Comparison of ENCODE assay signal across 19 cellular contexts in the genomic region with DNA sequence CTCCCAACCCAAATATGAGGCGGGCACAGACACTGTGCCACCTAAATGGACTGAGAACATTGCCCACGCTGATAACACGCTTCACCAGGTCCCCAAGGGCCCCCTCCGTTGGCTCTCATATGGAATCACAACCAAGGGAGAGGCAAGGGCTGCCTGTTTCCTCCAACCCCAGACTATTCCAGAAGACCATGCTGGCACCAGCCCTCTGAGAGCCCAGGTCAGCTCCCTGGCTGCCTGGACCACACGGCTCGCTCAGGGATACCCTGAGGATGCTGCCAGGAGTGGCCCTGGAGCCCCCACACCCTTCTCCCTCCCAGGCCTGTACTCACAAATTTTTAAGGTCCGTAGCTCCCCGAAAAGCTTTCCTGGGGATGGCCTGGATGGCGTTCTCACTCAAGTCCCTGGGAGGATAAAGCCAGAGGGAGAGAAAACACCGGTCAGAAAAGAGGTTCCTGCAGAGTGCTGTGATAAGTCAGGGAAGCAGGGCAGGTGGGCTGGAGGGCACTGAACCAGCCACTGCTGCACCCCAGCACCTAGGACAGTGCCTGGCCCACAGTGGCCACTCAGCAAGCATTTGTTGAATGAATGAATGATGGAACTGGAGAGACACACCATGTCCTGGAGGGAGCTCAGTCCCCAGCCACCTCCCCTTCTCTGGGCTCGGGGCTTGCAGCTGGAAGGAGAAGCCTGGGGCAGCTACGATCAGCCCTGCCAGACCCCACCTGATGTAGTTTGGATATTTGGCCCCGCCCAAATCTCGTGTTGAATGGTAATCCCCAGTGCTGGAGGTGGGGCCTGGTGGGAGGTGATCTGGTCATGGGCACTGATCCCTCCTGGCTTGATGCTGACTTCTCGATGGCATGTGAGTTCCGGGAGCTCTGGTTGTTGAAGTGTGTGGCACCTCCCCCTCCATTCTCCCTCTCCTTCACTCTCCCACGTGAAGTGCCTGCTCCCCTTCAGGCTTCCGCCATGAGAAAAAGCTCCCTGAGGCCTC.
"Had no signal": no experiment of that assay in that cellular context is flagged by ENCODE, and none has a peak within 500 bp of the region (broad histone marks: within the 10 kb centered on the region; RNA-seq: fewer than 3 reads in every experiment).

No MANE protein-coding gene starts in this region.

- H3K4me1 ChIP-seq: left ventricle myocardium inferior, tibial artery, uterus had no signal

- ATAC-seq: activated T-cell treated with anti-CD3 and anti-CD28 coated beads, Interleukin-2, amount 50 U/mL, for 4 hours; esophagus mucosa; mucosa of descending colon; naive thymus-derived CD4-positive, alpha-beta T cell; stimulated activated naive B cell treated with anti-CD40 and anti-IgM and Interleukin-4, amounts not matched to agents 10 μg/mL and 1 μg/mL and 100 μg/mL, for 72 hours had no signal

- DNase-seq: activated CD4-positive, alpha-beta T cell treated with anti-CD3 and anti-CD28 coated beads, Interleukin-2, amount 50 U/mL, for 48 hours; activated CD4-positive, CD25-positive, alpha-beta regulatory T cell treated with anti-CD3 and anti-CD28 coated beads, Interleukin-2, amount 50 U/mL, for 72 hours; activated effector memory CD4-positive, alpha-beta T cell treated with Interleukin-2 at 50 U/mL for 16 hours; activated naive CD4-positive, alpha-beta T cell treated with anti-CD3 and anti-CD28 coated beads, Interleukin-2, amount 50 U/mL, for 16 hours; activated T-cell treated with anti-CD3 and anti-CD28 coated beads, Interleukin-2, amount 50 U/mL, for 4 hours; left ventricle myocardium inferior; mucosa of descending colon; naive thymus-derived CD4-positive, alpha-beta T cell; stimulated activated CD4-positive, alpha-beta T cell treated with anti-CD3 and anti-CD28 coated beads, Interleukin-15, amount 100 ng/mL, for 24 hours; stimulated activated CD4-positive, alpha-beta T cell treated with anti-CD3 and anti-CD28 coated beads, Interleukin-4, amount 100 ng/mL, for 1 hour; stimulated activated naive B cell treated with anti-CD40 and anti-IgM and Interleukin-4, amounts not matched to agents 10 μg/mL and 1 μg/mL and 100 μg/mL, for 72 hours; T1000; tibial artery; uterus had no signal

- H2AFZ ChIP-seq: hepatocyte had no signal

- H3K79me2 ChIP-seq: hepatocyte had no signal

- H3K4me2 ChIP-seq: hepatocyte had no signal

- FAIRE-seq: astrocyte, keratinocyte had no signal

- H3K36me3 ChIP-seq: left ventricle myocardium inferior, neutrophil, tibial artery, uterus had no signal

- H3K4me3 ChIP-seq: hepatocyte, left ventricle myocardium inferior, mucosa of descending colon, tibial artery, uterus had no signal

- H3K9me3 ChIP-seq: mucosa of descending colon, neutrophil, uterus had no signal

- H3K27me3 ChIP-seq: hepatocyte, neutrophil, uterus had no signal

- H3K27ac ChIP-seq: hepatocyte, left ventricle myocardium inferior, neutrophil, tibial artery, uterus had no signal
